ENCODE assay signal across 2 cellular contexts in the genomic region with DNA sequence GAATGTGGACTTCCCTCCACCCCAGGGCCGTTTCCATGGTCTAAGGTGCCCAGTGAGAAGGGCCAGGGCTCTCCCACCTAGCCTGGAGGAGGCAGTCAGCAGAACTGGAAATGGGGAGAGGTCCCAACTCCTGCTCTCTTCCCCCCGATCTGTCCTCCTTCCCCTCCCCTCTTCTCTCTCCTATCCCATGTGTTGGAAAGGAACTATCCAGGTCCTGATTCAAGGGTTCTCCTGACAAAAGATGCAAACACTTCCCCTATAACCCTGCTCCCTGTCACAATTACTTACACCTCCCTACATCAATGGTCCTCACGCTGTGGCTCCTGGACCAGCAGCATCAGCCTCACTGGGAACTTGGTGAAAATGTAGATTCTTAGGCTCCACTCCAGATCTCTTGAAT.
A peak's percentile ranks its signal among the peaks of the same experiment; 100 is the strongest.
TF ChIP-seq lines count a peak whose summit lies in the region.

No MANE protein-coding gene starts in this region.

TF ChIP-seq in HEK293, 187 proteins besides CTCF, POLR2A, EP300 and RAD21:
- TF ChIP-seq ZFP3 (tag by site-specific recombination; IDR thresholded peaks at IDR 0.05; ENCODE audit: low read depth) (no peak), ZNF707 (tag by site-specific recombination; IDR thresholded peaks at IDR 0.05) (peak; percentile 44; the same call in 1 of the 2 replicates), ZNF791 (tag by site-specific recombination; IDR thresholded peaks at IDR 0.05) (no peak), ZNF521 (tag by site-specific recombination; IDR thresholded peaks at IDR 0.05) (no peak), ZIC2 (tag by site-specific recombination; IDR thresholded peaks at IDR 0.05) (no peak), KLF8 (tag by site-specific recombination; IDR thresholded peaks at IDR 0.05) (no peak)
- TF ChIP-seq, protein P1, sequence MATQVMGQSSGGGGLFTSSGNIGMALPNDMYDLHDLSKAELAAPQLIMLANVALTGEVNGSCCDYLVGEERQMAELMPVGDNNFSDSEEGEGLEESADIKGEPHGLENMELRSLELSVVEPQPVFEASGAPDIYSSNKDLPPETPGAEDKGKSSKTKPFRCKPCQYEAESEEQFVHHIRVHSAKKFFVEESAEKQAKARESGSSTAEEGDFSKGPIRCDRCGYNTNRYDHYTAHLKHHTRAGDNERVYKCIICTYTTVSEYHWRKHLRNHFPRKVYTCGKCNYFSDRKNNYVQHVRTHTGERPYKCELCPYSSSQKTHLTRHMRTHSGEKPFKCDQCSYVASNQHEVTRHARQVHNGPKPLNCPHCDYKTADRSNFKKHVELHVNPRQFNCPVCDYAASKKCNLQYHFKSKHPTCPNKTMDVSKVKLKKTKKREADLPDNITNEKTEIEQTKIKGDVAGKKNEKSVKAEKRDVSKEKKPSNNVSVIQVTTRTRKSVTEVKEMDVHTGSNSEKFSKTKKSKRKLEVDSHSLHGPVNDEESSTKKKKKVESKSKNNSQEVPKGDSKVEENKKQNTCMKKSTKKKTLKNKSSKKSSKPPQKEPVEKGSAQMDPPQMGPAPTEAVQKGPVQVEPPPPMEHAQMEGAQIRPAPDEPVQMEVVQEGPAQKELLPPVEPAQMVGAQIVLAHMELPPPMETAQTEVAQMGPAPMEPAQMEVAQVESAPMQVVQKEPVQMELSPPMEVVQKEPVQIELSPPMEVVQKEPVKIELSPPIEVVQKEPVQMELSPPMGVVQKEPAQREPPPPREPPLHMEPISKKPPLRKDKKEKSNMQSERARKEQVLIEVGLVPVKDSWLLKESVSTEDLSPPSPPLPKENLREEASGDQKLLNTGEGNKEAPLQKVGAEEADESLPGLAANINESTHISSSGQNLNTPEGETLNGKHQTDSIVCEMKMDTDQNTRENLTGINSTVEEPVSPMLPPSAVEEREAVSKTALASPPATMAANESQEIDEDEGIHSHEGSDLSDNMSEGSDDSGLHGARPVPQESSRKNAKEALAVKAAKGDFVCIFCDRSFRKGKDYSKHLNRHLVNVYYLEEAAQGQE (tag by site-specific recombination; IDR thresholded peaks at IDR 0.05): peak; percentile 64

TF ChIP-seq in K562, 482 proteins besides CTCF, POLR2A, EP300 and RAD21:
- TF ChIP-seq, protein P2, sequence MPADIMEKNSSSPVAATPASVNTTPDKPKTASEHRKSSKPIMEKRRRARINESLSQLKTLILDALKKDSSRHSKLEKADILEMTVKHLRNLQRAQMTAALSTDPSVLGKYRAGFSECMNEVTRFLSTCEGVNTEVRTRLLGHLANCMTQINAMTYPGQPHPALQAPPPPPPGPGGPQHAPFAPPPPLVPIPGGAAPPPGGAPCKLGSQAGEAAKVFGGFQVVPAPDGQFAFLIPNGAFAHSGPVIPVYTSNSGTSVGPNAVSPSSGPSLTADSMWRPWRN (IDR thresholded peaks at IDR 0.05; ENCODE audit: low read depth): no peak
- TF ChIP-seq EHMT2 (IDR thresholded peaks at IDR 0.05): peak; percentile 11; the same call in 1 of the 2 replicates
